8 cellular contexts compared by ENCODE assay signal in genomic region chr20:3172933-3173581, GRCh38. TPM values are rescaled to one million over a fixed set of nuclear protein-coding genes. Genes with fewer than 3 reads are reported as not detected.
A peak's percentile ranks its signal among the peaks of the same experiment; 100 is the strongest.
DNase-seq lines count a peak whose midpoint lies in the region; FAIRE-seq and TF ChIP-seq lines count a peak whose summit lies in the region.

TSS of gene LZTS3 (minus strand) at chr20:3173549. CDS start at chr20:3167163, 6,386 bp downstream.

- peak within 1 kb of the TSS; percentile 85 for H2AFZ ChIP-seq in keratinocyte (ENCODE audit: control insufficient read depth, low read length)

- no peaks in the 10 kb centered on the region for H3K79me2 ChIP-seq in keratinocyte (ENCODE audit: control insufficient read depth, insufficient read depth, low read length)

- peak within 1 kb of the TSS; percentile 74 for H3K27ac ChIP-seq in keratinocyte (ENCODE audit: control insufficient read depth, insufficient read depth, low read length)

- no peaks in the 10 kb centered on the region for H3K9me3 ChIP-seq in keratinocyte (ENCODE audit: control insufficient read depth, low read depth, low read length)

- H3K4me1 ChIP-seq in keratinocyte (ENCODE audit: control insufficient read depth, extremely low read depth, insufficient read depth, low read length): peaks cover 11% of the 10 kb centered on the region

- dilution Hi-C loops in keratinocyte (cut with MboI; ENCODE audit: extremely low pct_ligation_motif_present, low sequenced_read_pairs): no loop called here

- peaks cover 8% of the 10 kb centered on the region; the same call in 1 of the 2 replicates for H3K27me3 Mint-ChIP-seq in HFFc6 (ENCODE audit: insufficient read depth)
- no peaks in the 10 kb centered on the region for H3K27me3 Mint-ChIP-seq in MCF 10A (ENCODE audit: insufficient read depth, unreplicated experiment)

- peak within 1 kb of the TSS; percentile 73; the same call in 1 of the 2 replicates for H3K27ac Mint-ChIP-seq in HFFc6
- H3K27ac Mint-ChIP-seq in MCF 10A (ENCODE audit: low read depth, unreplicated experiment): peak within 1 kb of the TSS; percentile 86

- H3K4me3 ChIP-seq in keratinocyte (ENCODE audit: control insufficient read depth in 2 of 3, extremely low read depth in 1 of 3, insufficient read depth in 2 of 3, low read depth in 1 of 3, low read length in 3 of 3): peak within 1 kb of the TSS; percentile 69 to 98 (median 92)

- no peaks in the 10 kb centered on the region for H4K20me1 ChIP-seq in keratinocyte (ENCODE audit: control insufficient read depth, extremely low read depth, insufficient read depth, low read length)

- peak within 1 kb of the TSS; percentile 88 for H3K9ac ChIP-seq in keratinocyte (ENCODE audit: control insufficient read depth, extremely low read depth, insufficient read depth, low read length)

- peak; percentile 75 for FAIRE-seq in GM12891 (lab: Jason Lieb, UNC)
- FAIRE-seq in keratinocyte (lab: Jason Lieb, UNC): no peak

- H3K27me3 ChIP-seq in keratinocyte (ENCODE audit: control insufficient read depth, extremely low read depth, insufficient read depth, low read length): peaks cover 27% of the 10 kb centered on the region

- TF ChIP-seq POLR2A in GM12891 (IDR thresholded peaks at IDR 0.05; ENCODE audit: low read depth, low read length): no peak

- peaks cover 14% of the 10 kb centered on the region for H3K4me1 Mint-ChIP-seq in HFFc6 (ENCODE audit: low read depth)
- peaks cover 14% of the 10 kb centered on the region for H3K4me1 Mint-ChIP-seq in MCF 10A (ENCODE audit: insufficient read depth, unreplicated experiment)

- H3K9me3 Mint-ChIP-seq in HFFc6 (no peaks in the 10 kb centered on the region), MCF 10A (ENCODE audit: unreplicated experiment) (no peaks in the 10 kb centered on the region)

- BruUV-seq in MCF 10A (replicated peaks; lab: Mats Ljungman, UMichigan): no TSS peak

- DNase-seq in GM12891 (ENCODE audit: insufficient read length, low spot score) (peak; percentile 85), HFFc6 (no peak), NCI-H1092 treated with DMSO at 0.1 percent for 48 hours (lab: John Stamatoyannopoulos, UW) (peak; percentile 67), UCSD-AML1 (lab: John Stamatoyannopoulos, UW; ENCODE audit: unreplicated experiment) (peak; percentile 69), MCF 10A (ENCODE audit: unreplicated experiment) (peak; percentile 27), keratinocyte (ENCODE audit: low read depth, low spot score) (no peak), inferior parietal cortex (ENCODE audit: extremely low spot score) (no peak)
- DNase-seq in stimulated activated CD4-positive, alpha-beta T cell treated with anti-CD3 and anti-CD28 coated beads, Interleukin-15, amount 100 ng/mL, for 24 hours: peak; percentile 81

- POLR2A ChIA-PET in MCF 10A (lab: Yijun Ruan, JAX): interaction anchor here (0.6 to 5.3 kb wide), 8 partner anchors 11 to 704 kb away, joined by 3 to 44 read pairs (median 3); partner anchors contain the start of genes DDRGK1, FASTKD5 and UBOX5

- CTCF ChIA-PET in MCF 10A (lab: Yijun Ruan, JAX): interaction anchor here (0.5 to 1.1 kb wide), 2 partner anchors 11 to 983 kb away, joined by 3 read pairs; no protein-coding TSS in a partner anchor

- H3K4me3 Mint-ChIP-seq in HFFc6: peak within 1 kb of the TSS; percentile 88
- H3K4me3 Mint-ChIP-seq in MCF 10A (ENCODE audit: unreplicated experiment): peak within 1 kb of the TSS; percentile 93

- peak within 1 kb of the TSS; percentile 93 for H3K4me2 ChIP-seq in keratinocyte (ENCODE audit: control insufficient read depth, extremely low read depth, insufficient read depth, low read depth, low read length)

- peak; percentile 26; the same call in 1 of the 2 replicates for TF ChIP-seq CTCF in HFFc6 (IDR thresholded peaks at IDR 0.05)
- no peak for TF ChIP-seq CTCF in MCF 10A (IDR thresholded peaks at IDR 0.05; ENCODE audit: unreplicated experiment)
- TF ChIP-seq CTCF in keratinocyte (optimal IDR thresholded peaks at IDR 0.05 in 1 of 3, IDR thresholded peaks at IDR 0.05 in 1 of 3, conservative IDR thresholded peaks at IDR 0.05 in 1 of 3; ENCODE audit: extremely low read depth in 1 of 3, insufficient read depth in 2 of 3, low read length in 3 of 3): peak in 1 of 3 experiments; percentile 22

- intact Hi-C loops in MCF 10A (cut with micrococcal nuclease): loop anchor here (10.0 kb wide), 1 partner anchor 118 kb away; no protein-coding TSS in a partner anchor

- H3K36me3 ChIP-seq in keratinocyte (ENCODE audit: control insufficient read depth in 2 of 2, extremely low read depth in 1 of 2, insufficient read depth in 2 of 2, low read length in 2 of 2): no peaks in the 10 kb centered on the region

- H3K36me3 Mint-ChIP-seq in HFFc6 (ENCODE audit: low read depth) (no peaks in the 10 kb centered on the region), MCF 10A (ENCODE audit: insufficient read depth, unreplicated experiment) (no peaks in the 10 kb centered on the region)

- no peaks in the 10 kb centered on the region for H3K9me1 ChIP-seq in keratinocyte (ENCODE audit: control insufficient read depth, extremely low read depth, insufficient read depth, low read length)

TF ChIP-seq in GM12891, 5 proteins besides CTCF, POLR2A, EP300 and RAD21:
- TF ChIP-seq SPI1 (IDR thresholded peaks at IDR 0.05; ENCODE audit: low read depth, low read length) (no peak), TAF1 (IDR thresholded peaks at IDR 0.05; ENCODE audit: low read depth, low read length) (no peak), POU2F2 (IDR thresholded peaks at IDR 0.05; ENCODE audit: low read depth, low read length) (no peak), PAX5 (IDR thresholded peaks at IDR 0.05; ENCODE audit: insufficient read depth, low read length, severe bottlenecking) (no peak), POLR2AphosphoS5 (IDR thresholded peaks at IDR 0.05; ENCODE audit: low read depth, low read length) (no peak)

RNA-seq across cellular contexts. Expression of gene LZTS3, which starts in this region (rescaled TPM):
- 0.50 TPM for polyA plus RNA-seq in GM12891 (2012; ENCODE audit: low read depth, missing spikeins)
- 1 to 10 TPM; 2.7 to 6.1 (median 3.0) TPM for total RNA-seq in HFFc6 (2021; fragmentation: NEBNext Ultra II Directional; extraction: Animal tissue kit (Norgen Biotek cat#: 25700))
- total RNA-seq in MCF 10A (2022): 5.3 and 8.5 TPM in 2 replicates
- polyA plus RNA-seq in keratinocyte: 2.5 to 6.2 TPM (median 2.9 TPM) in 3 replicates
- polyA plus RNA-seq in keratinocyte (2011; ENCODE audit: low read depth): 2.3 TPM
- polyA plus RNA-seq in keratinocyte (2011; cell fraction: cytosol; rRNA removed): 3.1 and 5.6 TPM in 2 replicates
- 7.6 and 10.3 TPM in 2 replicates for polyA plus RNA-seq in keratinocyte (2011; cell fraction: nucleus; rRNA removed)
- polyA plus RNA-seq in keratinocyte (2012; ENCODE audit: low replicate concordance): 3.0 and 5.2 TPM in 2 replicates
- polyA minus RNA-seq in keratinocyte: 3.3 to 10.0 TPM (median 6.4 TPM) in 3 replicates
- polyA minus RNA-seq in keratinocyte (2011; cell fraction: cytosol; rRNA and poly(A)+ RNA removed): 9.6 TPM
- polyA minus RNA-seq in keratinocyte (2011; cell fraction: nucleus; rRNA and poly(A)+ RNA removed): 5.7 and 6.6 TPM in 2 replicates

Comparison
In these comparisons a context has a peak if more than half of its experiments do, and no peak if none do; other contexts are left out.
1. DNase-seq: peak in GM12891 (single experiment), NCI-H1092 treated with DMSO at 0.1 percent for 48 hours (single experiment), UCSD-AML1 (single experiment), MCF 10A (single experiment) and stimulated activated CD4-positive, alpha-beta T cell treated with anti-CD3 and anti-CD28 coated beads, Interleukin-15, amount 100 ng/mL, for 24 hours (single experiment); none in HFFc6 (single experiment), keratinocyte (single experiment) and inferior parietal cortex (single experiment).